Comparison of ENCODE assay signal across 19 cellular contexts in genomic region chr22:19773470-19774040, GRCh38. TPM values are rescaled to one million over a fixed set of nuclear protein-coding genes. Genes with fewer than 3 reads are reported as not detected.
"Had no signal": no experiment of that assay in that cellular context is flagged by ENCODE, and none has a peak within 500 bp of the region (broad histone marks: within the 10 kb centered on the region; RNA-seq: fewer than 3 reads in every experiment).

No MANE protein-coding gene starts in this region.

- ATAC-seq: activated CD4-positive, alpha-beta T cell treated with anti-CD3 and anti-CD28 coated beads for 36 hours; activated CD8-positive, alpha-beta T cell treated with anti-CD3 and anti-CD28 coated beads for 36 hours; body of pancreas; natural killer cell had no signal

- H3K27ac Mint-ChIP-seq: activated CD4-positive, alpha-beta T cell treated with anti-CD3 and anti-CD28 coated beads for 36 hours; activated CD8-positive, alpha-beta T cell treated with anti-CD3 and anti-CD28 coated beads for 36 hours; activated naive CD8-positive, alpha-beta T cell; natural killer cell had no signal

- H3K4me3 ChIP-seq: body of pancreas, esophagus muscularis mucosa had no signal

- H3K9me3 Mint-ChIP-seq: activated CD8-positive, alpha-beta T cell treated with anti-CD3 and anti-CD28 coated beads for 36 hours; natural killer cell had no signal

- H3K36me3 Mint-ChIP-seq: activated naive CD8-positive, alpha-beta T cell; natural killer cell had no signal

- H3K4me1 ChIP-seq: body of pancreas had no signal

- H3K9me3 ChIP-seq: body of pancreas, esophagus muscularis mucosa, stomach had no signal

- H3K36me3 ChIP-seq: esophagus muscularis mucosa, stomach had no signal

- FAIRE-seq: urothelium cell line had no signal

- DNase-seq: activated CD4-positive, alpha-beta T cell treated with anti-CD3 and anti-CD28 coated beads for 36 hours; activated CD8-positive, alpha-beta T cell treated with anti-CD3 and anti-CD28 coated beads for 36 hours; activated effector memory CD4-positive, alpha-beta T cell treated with anti-CD3 and anti-CD28 coated beads, Interleukin-2, amount 50 U/mL, for 16 hours; activated T-cell treated with anti-CD3 and anti-CD28 coated beads, Interleukin-2, amount 50 U/mL, for 48 hours; amygdala; body of pancreas; central memory CD4-positive, alpha-beta T cell; cortex of kidney; effector CD4-positive, alpha-beta T cell; hippocampal formation; mesendoderm; natural killer cell; WERI-Rb-1 had no signal

- H3K27ac ChIP-seq: body of pancreas, esophagus muscularis mucosa, stomach, WERI-Rb-1 had no signal

- H3K4me3 Mint-ChIP-seq: activated CD4-positive, alpha-beta T cell treated with anti-CD3 and anti-CD28 coated beads for 36 hours; activated CD8-positive, alpha-beta T cell treated with anti-CD3 and anti-CD28 coated beads for 36 hours; activated naive CD8-positive, alpha-beta T cell; natural killer cell had no signal

RNA-seq across cellular contexts. Expression of gene TBX1, which starts 13.0 kb away (rescaled TPM):
- total RNA-seq: activated CD4-positive, alpha-beta T cell treated with anti-CD3 and anti-CD28 coated beads for 36 hours; activated CD8-positive, alpha-beta T cell treated with anti-CD3 and anti-CD28 coated beads for 36 hours; kidney epithelial cell; T-helper 1 cell treated with Interleukin-12 subunit alpha and Interleukin-12 subunit beta and Interleukin-4 antibody, amounts not matched to agents 30 ng/mL and 1 ng/mL, for 36 hours had no signal

RNA-seq across cellular contexts. Expression of gene GP1BB, which starts 50.2 kb away (rescaled TPM):
- total RNA-seq: activated CD4-positive, alpha-beta T cell treated with anti-CD3 and anti-CD28 coated beads for 36 hours; activated CD8-positive, alpha-beta T cell treated with anti-CD3 and anti-CD28 coated beads for 36 hours; T-helper 1 cell treated with Interleukin-12 subunit alpha and Interleukin-12 subunit beta and Interleukin-4 antibody, amounts not matched to agents 30 ng/mL and 1 ng/mL, for 36 hours had no signal

RNA-seq across cellular contexts. Expression of gene SEPTIN5, which starts 59.3 kb away (rescaled TPM):
- total RNA-seq: T-helper 1 cell treated with Interleukin-12 subunit alpha and Interleukin-12 subunit beta and Interleukin-4 antibody, amounts not matched to agents 30 ng/mL and 1 ng/mL, for 36 hours had no signal
